8 cellular contexts compared by ENCODE assay signal in the genomic region with DNA sequence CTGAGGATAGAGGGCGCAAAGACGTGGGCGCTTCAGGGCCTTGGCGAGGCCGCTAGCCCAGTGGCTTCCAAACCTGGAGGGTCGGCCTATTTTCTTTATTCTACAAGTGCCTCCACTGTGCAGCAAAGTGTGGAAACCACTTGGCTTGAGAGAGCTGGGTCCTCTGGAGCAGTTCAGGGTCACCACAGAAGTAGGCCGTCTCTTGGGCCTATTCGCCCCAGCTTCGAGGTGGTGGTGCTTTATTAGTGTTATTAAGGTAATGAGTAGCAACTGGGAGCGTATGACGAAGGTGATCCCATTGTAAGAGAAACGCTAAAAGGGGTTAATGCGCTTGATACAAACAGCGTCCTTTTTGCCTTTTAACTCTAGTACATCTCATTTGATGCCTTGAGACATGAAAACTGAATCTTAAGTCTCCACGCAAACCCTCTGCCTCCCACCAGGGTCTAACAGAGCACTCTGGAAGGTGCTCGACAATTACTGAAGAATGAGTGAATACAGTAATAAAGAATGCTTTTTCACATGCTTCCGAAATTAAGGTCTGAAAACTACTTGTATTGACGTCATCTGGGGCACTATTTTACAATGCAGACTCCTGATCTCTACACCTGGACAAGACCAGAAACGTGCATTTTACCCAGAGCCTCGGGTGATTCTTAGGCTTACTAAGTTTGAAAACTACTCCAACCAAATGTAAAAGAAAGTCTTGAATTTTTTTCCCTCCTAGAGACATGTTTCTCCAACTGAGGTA. TPM values are rescaled to one million over a fixed set of nuclear protein-coding genes. Genes with fewer than 3 reads are reported as not detected.
DNase-seq lines count a peak whose midpoint lies in the region; ATAC-seq lines count a peak whose summit lies in the region.

No MANE protein-coding gene starts in this region.

- H3K9me3 Mint-ChIP-seq in activated naive CD4-positive, alpha-beta T cell treated with anti-CD3 and anti-CD28 coated beads, Interleukin-2, amount 10 ng/mL, durations not matched to agents 7 days and 5 days: no peaks in the 10 kb centered on the region
- H3K9me3 Mint-ChIP-seq in activated naive CD4-positive, alpha-beta T cell treated with anti-CD3 and anti-CD28 coated beads, Interleukin-2, amount 50 U/mL, for 72 hours: no peaks in the 10 kb centered on the region
- no peaks in the 10 kb centered on the region for H3K9me3 Mint-ChIP-seq in IgD-negative memory B cell
- H3K9me3 Mint-ChIP-seq in central memory CD8-positive, alpha-beta T cell: no peaks in the 10 kb centered on the region

- no peak for DNase-seq in activated naive CD4-positive, alpha-beta T cell treated with anti-CD3 and anti-CD28 coated beads, Interleukin-2, amount 10 ng/mL, durations not matched to agents 7 days and 5 days
- DNase-seq in activated naive CD4-positive, alpha-beta T cell treated with anti-CD3 and anti-CD28 coated beads, Interleukin-2, amount 50 U/mL, for 72 hours (ENCODE audit: low spot score in 2 of 2): no peak
- peak in 1 of 2 donors; percentile 11 for DNase-seq in central memory CD8-positive, alpha-beta T cell (ENCODE audit: low spot score in 2 of 2)
- no peak for DNase-seq in sciatic nerve (ENCODE audit: low spot score)
- DNase-seq in SK-N-DZ (ENCODE audit: low spot score): no peak
- no peak for DNase-seq in pons (ENCODE audit: low spot score)

- peak overlapping the region; percentile 68 for H3K27ac Mint-ChIP-seq in activated naive CD4-positive, alpha-beta T cell treated with anti-CD3 and anti-CD28 coated beads, Interleukin-2, amount 10 ng/mL, durations not matched to agents 7 days and 5 days
- H3K27ac Mint-ChIP-seq in activated naive CD4-positive, alpha-beta T cell treated with anti-CD3 and anti-CD28 coated beads, Interleukin-2, amount 50 U/mL, for 72 hours: no peak overlapping the region
- H3K27ac Mint-ChIP-seq in IgD-negative memory B cell: peak overlapping the region; percentile 89 to 97 (median 95)
- peak overlapping the region; percentile 65 for H3K27ac Mint-ChIP-seq in central memory CD8-positive, alpha-beta T cell (ENCODE audit: low read depth)

- H3K9me3 ChIP-seq in mononuclear cell (ENCODE audit: low read depth, low read length): no peaks in the 10 kb centered on the region

- peaks cover 49% of the 10 kb centered on the region for H3K4me1 ChIP-seq in mononuclear cell (ENCODE audit: insufficient read depth, low read length)

- CTCF ChIA-PET in activated naive CD4-positive, alpha-beta T cell treated with anti-CD3 and anti-CD28 coated beads, Interleukin-2, amount 10 ng/mL, durations not matched to agents 7 days and 5 days (lab: Charles Lee): interaction anchor here (1.1 kb wide), 1 partner anchor 12 kb away, joined by 3 read pairs; no protein-coding TSS in a partner anchor

- intact Hi-C loops in sciatic nerve (cut with DNase I): no loop called here

- H3K27me3 Mint-ChIP-seq in activated naive CD4-positive, alpha-beta T cell treated with anti-CD3 and anti-CD28 coated beads, Interleukin-2, amount 10 ng/mL, durations not matched to agents 7 days and 5 days: peaks cover 18% of the 10 kb centered on the region
- H3K27me3 Mint-ChIP-seq in IgD-negative memory B cell: no peaks in the 10 kb centered on the region
- H3K27me3 Mint-ChIP-seq in central memory CD8-positive, alpha-beta T cell: no peaks in the 10 kb centered on the region

- peak overlapping the region; percentile 73 for H3K4me3 ChIP-seq in mononuclear cell (ENCODE audit: low read length)

- H3K27me3 ChIP-seq in mononuclear cell (ENCODE audit: insufficient read depth, low read length): no peaks in the 10 kb centered on the region

- H3K4me1 Mint-ChIP-seq in activated naive CD4-positive, alpha-beta T cell treated with anti-CD3 and anti-CD28 coated beads, Interleukin-2, amount 10 ng/mL, durations not matched to agents 7 days and 5 days: peaks cover 41% of the 10 kb centered on the region
- peaks cover 34 to 53% (median 53%) of the 10 kb centered on the region in 3 donors for H3K4me1 Mint-ChIP-seq in IgD-negative memory B cell
- peaks cover 36% of the 10 kb centered on the region for H3K4me1 Mint-ChIP-seq in central memory CD8-positive, alpha-beta T cell

- ATAC-seq in activated naive CD4-positive, alpha-beta T cell treated with anti-CD3 and anti-CD28 coated beads, Interleukin-2, amount 50 U/mL, for 72 hours: no peak
- ATAC-seq in central memory CD8-positive, alpha-beta T cell (replicated peaks; ENCODE audit: extremely low read depth, poor library complexity, severe bottlenecking): no peak
- no peak for ATAC-seq in sciatic nerve

- H3K36me3 Mint-ChIP-seq in activated naive CD4-positive, alpha-beta T cell treated with anti-CD3 and anti-CD28 coated beads, Interleukin-2, amount 10 ng/mL, durations not matched to agents 7 days and 5 days: peaks cover 3% of the 10 kb centered on the region
- no peaks in the 10 kb centered on the region for H3K36me3 Mint-ChIP-seq in activated naive CD4-positive, alpha-beta T cell treated with anti-CD3 and anti-CD28 coated beads, Interleukin-2, amount 50 U/mL, for 72 hours
- H3K36me3 Mint-ChIP-seq in IgD-negative memory B cell: no peaks in the 10 kb centered on the region
- H3K36me3 Mint-ChIP-seq in central memory CD8-positive, alpha-beta T cell (ENCODE audit: insufficient read depth): peaks cover 1% of the 10 kb centered on the region

- H3K4me3 Mint-ChIP-seq in activated naive CD4-positive, alpha-beta T cell treated with anti-CD3 and anti-CD28 coated beads, Interleukin-2, amount 10 ng/mL, durations not matched to agents 7 days and 5 days: peak overlapping the region; percentile 68
- peak overlapping the region; percentile 85 to 96 (median 88) for H3K4me3 Mint-ChIP-seq in IgD-negative memory B cell
- H3K4me3 Mint-ChIP-seq in central memory CD8-positive, alpha-beta T cell: peak overlapping the region; percentile 78

RNA-seq across cellular contexts. Expression of a gene that starts 0.6 kb away (rescaled TPM):
- total RNA-seq in activated naive CD4-positive, alpha-beta T cell treated with anti-CD3 and anti-CD28 coated beads, Interleukin-2, amount 50 U/mL, for 72 hours: 1 to 10 TPM; 1.2 to 4.1 TPM
- polyA plus RNA-seq in IgD-negative memory B cell: 32.9 TPM
- total RNA-seq in mononuclear cell: 48.0 TPM
- total RNA-seq in sciatic nerve: 22.3 TPM
- 0.28 and 0.41 TPM in 2 replicates for polyA plus RNA-seq in SK-N-DZ (2014; cell fraction: cytosol; rRNA removed)
- 0.12 and 0.39 TPM in 2 replicates for polyA plus RNA-seq in SK-N-DZ (2014; cell fraction: nucleus; rRNA removed)

Comparison
In these comparisons a context has a peak if more than half of its experiments do, and no peak if none do; other contexts are left out.
1. H3K27ac Mint-ChIP-seq: peak in activated naive CD4-positive, alpha-beta T cell treated with anti-CD3 and anti-CD28 coated beads, Interleukin-2, amount 10 ng/mL, durations not matched to agents 7 days and 5 days (single experiment), IgD-negative memory B cell (3 of 3) and central memory CD8-positive, alpha-beta T cell (single experiment); none in activated naive CD4-positive, alpha-beta T cell treated with anti-CD3 and anti-CD28 coated beads, Interleukin-2, amount 50 U/mL, for 72 hours (0 of 2).
2. Peak in every context shown above with its lines, with median percentiles within 50 percentile points of each other: H3K4me3 Mint-ChIP-seq.